Comparison of ENCODE assay signal across 1 cellular context in the genomic region with DNA sequence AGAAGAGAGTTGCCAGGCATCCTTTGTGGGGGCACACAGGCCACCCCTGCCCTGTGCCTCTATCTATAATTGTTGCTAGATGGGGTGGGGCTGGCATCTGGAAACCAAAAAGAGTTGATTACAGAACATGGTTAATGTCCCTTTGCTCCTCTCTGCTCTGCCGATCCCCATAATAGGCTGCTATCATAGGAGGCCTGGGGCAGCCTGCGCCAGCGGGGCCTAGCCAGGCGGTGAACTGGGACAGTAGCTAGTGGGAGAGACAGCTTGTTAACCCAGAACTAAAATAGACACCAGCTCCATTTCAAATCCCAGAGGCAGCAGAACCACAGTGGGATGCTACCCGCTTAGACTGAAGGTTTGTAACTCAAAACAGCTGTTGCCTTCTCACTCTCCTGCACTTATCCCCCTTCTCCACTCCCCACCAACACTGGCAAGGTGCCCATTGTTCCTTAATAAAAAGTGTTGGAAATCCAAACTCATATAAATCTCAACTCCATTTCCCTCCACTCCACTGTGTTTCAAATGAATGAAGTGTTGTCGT.
TF ChIP-seq lines count a peak whose summit lies in the region.

No MANE protein-coding gene starts in this region.

TF ChIP-seq in K562, 482 proteins besides CTCF, POLR2A, EP300 and RAD21 (continued from another document):
- TF ChIP-seq, protein P1, sequence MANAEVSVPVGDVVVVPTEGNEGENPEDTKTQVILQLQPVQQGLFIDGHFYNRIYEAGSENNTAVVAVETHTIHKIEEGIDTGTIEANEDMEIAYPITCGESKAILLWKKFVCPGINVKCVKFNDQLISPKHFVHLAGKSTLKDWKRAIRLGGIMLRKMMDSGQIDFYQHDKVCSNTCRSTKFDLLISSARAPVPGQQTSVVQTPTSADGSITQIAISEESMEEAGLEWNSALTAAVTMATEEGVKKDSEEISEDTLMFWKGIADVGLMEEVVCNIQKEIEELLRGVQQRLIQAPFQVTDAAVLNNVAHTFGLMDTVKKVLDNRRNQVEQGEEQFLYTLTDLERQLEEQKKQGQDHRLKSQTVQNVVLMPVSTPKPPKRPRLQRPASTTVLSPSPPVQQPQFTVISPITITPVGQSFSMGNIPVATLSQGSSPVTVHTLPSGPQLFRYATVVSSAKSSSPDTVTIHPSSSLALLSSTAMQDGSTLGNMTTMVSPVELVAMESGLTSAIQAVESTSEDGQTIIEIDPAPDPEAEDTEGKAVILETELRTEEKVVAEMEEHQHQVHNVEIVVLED (CRISPR knock-in tag; IDR thresholded peaks at IDR 0.05) = no peak
